ENCODE assay signal across 1 cellular context in genomic region chr1:8831329-8831728, GRCh38.
A peak's percentile ranks its signal among the peaks of the same experiment; 100 is the strongest.
TF ChIP-seq lines count a peak whose summit lies in the region.

No MANE protein-coding gene starts in this region.

TF ChIP-seq in IMR-90, 13 proteins besides CTCF, POLR2A, EP300 and RAD21 (continued from another document):
- TF ChIP-seq SMC3 (IDR thresholded peaks at IDR 0.05; ENCODE audit: low read depth, low read length): peak; percentile 34; the same call in 1 of the 2 replicates
- TF ChIP-seq ELK1 (IDR thresholded peaks at IDR 0.05; ENCODE audit: borderline replicate concordance, low read depth, low read length): no peak
- TF ChIP-seq MXI1 (IDR thresholded peaks at IDR 0.05; ENCODE audit: borderline replicate concordance, low read depth, low read length): no peak
TF ChIP-seq in IMR-90: peak in this region for 1.
